14 cellular contexts compared by ENCODE assay signal in genomic region chr5:149172709-149173505, GRCh38. TPM values are rescaled to one million over a fixed set of nuclear protein-coding genes. Genes with fewer than 3 reads are reported as not detected.
DNase-seq lines count a peak whose midpoint lies in the region; ATAC-seq, FAIRE-seq and TF ChIP-seq lines count a peak whose summit lies in the region.
"Had no signal": no experiment of that assay in that cellular context is flagged by ENCODE, and none has a peak within 500 bp of the region (broad histone marks: within the 10 kb centered on the region; RNA-seq: fewer than 3 reads in every experiment).

No MANE protein-coding gene starts in this region.

- BruUV-seq in K562 (replicated peaks; lab: Mats Ljungman, UMichigan), result no TSS peak

- no peaks in the 10 kb centered on the region for H3K9me1 ChIP-seq in K562 (ENCODE audit: control insufficient read depth, insufficient read depth, low read length)

- TF ChIP-seq CTCF in left ventricle myocardium inferior (IDR thresholded peaks at IDR 0.05; ENCODE audit: borderline replicate concordance) (no peak), K562 (IDR thresholded peaks at IDR 0.05 in 2 of 3, conservative IDR thresholded peaks at IDR 0.05 in 1 of 3; ENCODE audit: insufficient read depth in 2 of 3, low read depth in 1 of 3, low read length in 3 of 3) (no peak), right lobe of liver (IDR thresholded peaks at IDR 0.05) (no peak), type B pancreatic cell (conservative IDR thresholded peaks at IDR 0.05) (no peak)

- peak; percentile 44; the same call in 1 of the 3 replicates for ATAC-seq in K562
- ATAC-seq in right lobe of liver, result peak in 3 of 4 donors; percentile 7 to 13 (median 8)

- no peak for TF ChIP-seq RAD21 in K562 (CRISPR knock-in tag; conservative IDR thresholded peaks at IDR 0.05 in 1 of 2, IDR thresholded peaks at IDR 0.05 in 1 of 2)

- no peak overlapping the region for H3K4me2 ChIP-seq in K562 (ENCODE audit: insufficient read depth, low read length)

- POLR2A ChIA-PET in K562 (lab: Yijun Ruan, JAX), result no interaction called here

- H3K27ac Mint-ChIP-seq in type B pancreatic cell, result peak overlapping the region; percentile 3
- H3K27ac Mint-ChIP-seq: memory B cell had no signal

- H3K9me3 ChIP-seq in left ventricle myocardium inferior (replicated peaks) (no peaks in the 10 kb centered on the region), K562 (replicated peaks; ENCODE audit: control insufficient read depth, insufficient read depth, low read depth, low read length) (no peaks in the 10 kb centered on the region), right lobe of liver (no peaks in the 10 kb centered on the region)
- H3K9me3 ChIP-seq: prostate gland, transverse colon had no signal

- H3K27ac ChIP-seq in left ventricle myocardium inferior (replicated peaks), result peak overlapping the region; percentile 90
- no peak overlapping the region for H3K27ac ChIP-seq in K562 (ENCODE audit: extremely low read depth, low read depth, low read length)
- no peak overlapping the region for H3K27ac ChIP-seq in right lobe of liver
- H3K27ac ChIP-seq: prostate gland had no signal

- no peaks in the 10 kb centered on the region for H4K20me1 ChIP-seq in K562 (replicated peaks; ENCODE audit: control insufficient read depth, insufficient read depth, low read length)

- peaks cover 24% of the 10 kb centered on the region for H3K27me3 Mint-ChIP-seq in type B pancreatic cell

- no peak overlapping the region for H3K4me3 Mint-ChIP-seq in type B pancreatic cell
- H3K4me3 Mint-ChIP-seq: memory B cell had no signal

- H3K4me3 ChIP-seq in left ventricle myocardium inferior (no peak overlapping the region), K562 (no peak overlapping the region), right lobe of liver (no peak overlapping the region)
- H3K4me3 ChIP-seq: prostate gland, transverse colon had no signal

- H3K79me2 ChIP-seq in K562 (ENCODE audit: control insufficient read depth, insufficient read depth, low read length), result no peaks in the 10 kb centered on the region

- H3K4me1 Mint-ChIP-seq in type B pancreatic cell (ENCODE audit: unreplicated experiment), result peaks cover 9% of the 10 kb centered on the region
- H3K4me1 Mint-ChIP-seq: memory B cell had no signal

- H3K9ac ChIP-seq in K562 (ENCODE audit: insufficient read depth in 1 of 2, low read depth in 2 of 2, low read length in 2 of 2), result no peak overlapping the region

- H2AFZ ChIP-seq in K562 (ENCODE audit: low read depth, low read length), result no peak overlapping the region

- CTCF ChIA-PET in K562 (lab: Yijun Ruan, JAX; ENCODE audit: low intra/inter-chr PET ratio), result no interaction called here

- TF ChIP-seq POLR2A in K562 (conservative IDR thresholded peaks at IDR 0.05), result no peak
- TF ChIP-seq POLR2A in right lobe of liver (IDR thresholded peaks at IDR 0.05), result no peak

- no peaks in the 10 kb centered on the region for H3K36me3 Mint-ChIP-seq in type B pancreatic cell
- H3K36me3 Mint-ChIP-seq: memory B cell had no signal

- 10% methylated on average over 6 of the region's 6 CpGs for WGBS in K562 (ENCODE audit: insufficient coverage, low coverage, missing lambda C conversion rate)
- 88% methylated on average over 2 of the region's 6 CpGs for WGBS in right lobe of liver (ENCODE audit: insufficient coverage, low coverage, low lambda C conversion rate, missing lambda C conversion rate)

- no peaks in the 10 kb centered on the region for H3K9me3 Mint-ChIP-seq in type B pancreatic cell
- H3K9me3 Mint-ChIP-seq: memory B cell had no signal

- FAIRE-seq in K562 (lab: Jason Lieb, UNC) (no peak), HTR-8/SVneo (lab: Jason Lieb, UNC) (no peak)

- H3K4me1 ChIP-seq in left ventricle myocardium inferior (peaks cover 86% of the 10 kb centered on the region), K562 (replicated peaks in 1 of 2; ENCODE audit: control insufficient read depth in 2 of 2, insufficient read depth in 2 of 2, low read length in 2 of 2) (no peaks in the 10 kb centered on the region), right lobe of liver (peaks cover 0 to 27% (median 3%) of the 10 kb centered on the region in 4 donors)
- H3K4me1 ChIP-seq: prostate gland, transverse colon had no signal

- H3K27me3 ChIP-seq in left ventricle myocardium inferior (ENCODE audit: low read depth) (no peaks in the 10 kb centered on the region), K562 (ENCODE audit: control insufficient read depth in 2 of 2, insufficient read depth in 2 of 2, low read length in 2 of 2) (peaks cover 4 to 36% of the 10 kb centered on the region in 2 experiments; a peak in 4 of 5 replicates), right lobe of liver (no peaks in the 10 kb centered on the region)
- H3K27me3 ChIP-seq: transverse colon had no signal

- intact Hi-C loops in left ventricle myocardium inferior (cut with micrococcal nuclease), result no loop called here
- intact Hi-C loops in cardiac septum (cut with DNase I), result no loop called here
- intact Hi-C loops in K562 (cut with micrococcal nuclease), result no loop called here
- intact Hi-C loops in right lobe of liver (cut with DNase I), result no loop called here

- TF ChIP-seq EP300 in K562 (IDR thresholded peaks at IDR 0.05; ENCODE audit: low read length), result no peak

- DNase-seq in left ventricle myocardium inferior, result no peak
- no peak for DNase-seq in cardiac septum (ENCODE audit: low spot score)
- DNase-seq in K562 (ENCODE audit: extremely low read depth in 1 of 4, low spot score in 3 of 4), result no peak
- no peak for DNase-seq in right lobe of liver
- DNase-seq in type B pancreatic cell (ENCODE audit: extremely low spot score, unreplicated experiment), result no peak
- no peak for DNase-seq in HTR-8/SVneo (ENCODE audit: insufficient read length, low spot score)
- DNase-seq in GM19238 (ENCODE audit: insufficient read length, low spot score), result no peak
- no peak for DNase-seq in medulla oblongata (ENCODE audit: extremely low spot score)
- DNase-seq: DMS79, NCI-H1092 treated with DMSO at 0.1 percent for 48 hours, NCI-H510A, transverse colon had no signal

- in situ Hi-C loops in K562 (cut with MboI), result no loop called here

- H3K36me3 ChIP-seq in left ventricle myocardium inferior (no peaks in the 10 kb centered on the region), K562 (ENCODE audit: control insufficient read depth, insufficient read depth, low read length) (no peaks in the 10 kb centered on the region), right lobe of liver (peaks cover 0 to 8% (median 0%) of the 10 kb centered on the region in 4 donors)
- H3K36me3 ChIP-seq: prostate gland, transverse colon had no signal

TF ChIP-seq in K562, 482 proteins besides CTCF, POLR2A, EP300 and RAD21:
- TF ChIP-seq HBP1 (CRISPR knock-in tag; IDR thresholded peaks at IDR 0.05) (peak; percentile 79; the same call in 1 of the 2 replicates), ZNF696 (CRISPR knock-in tag; conservative IDR thresholded peaks at IDR 0.05) (no peak), IRF2 (CRISPR knock-in tag; IDR thresholded peaks at IDR 0.05) (no peak)
TF ChIP-seq in K562: peak in this region for 1.

RNA-seq across cellular contexts. Expression of gene ABLIM3, which starts 31.6 kb away (rescaled TPM):
- total RNA-seq in left ventricle myocardium inferior (122 TPM), cardiac septum (118 TPM), K562 (2014; rRNA removed) (0.08 and 0.14 TPM in 2 replicates), K562 (2014; rRNA removed; fragmentation: Illumina TruSeq; extraction: Trizol) (0.11 and 0.13 TPM in 2 replicates), K562 (2015; rRNA removed; fragmentation: Illumina TruSeq; extraction: Trizol) (0.04 and 0.08 TPM in 2 replicates), K562 (2021) (0.34 and 0.38 TPM in 2 replicates), right lobe of liver (100 to 1,000 TPM in 4 of 6 experiments, 10 to 100 TPM in 2; 85.8 to 180 (median 125) TPM), type B pancreatic cell (ENCODE audit: low replicate concordance) (7.8 and 8.0 TPM in 2 replicates)
- total RNA-seq in K562 (2011; cell fraction: chromatin; rRNA removed; ENCODE audit: low replicate concordance), result 0.44 and 0.48 TPM in 2 replicates
- total RNA-seq in K562 (2011; cell fraction: nucleolus; rRNA removed), result 0.26 and 0.50 TPM in 2 replicates
- total RNA-seq in K562 (2011; cell fraction: nucleoplasm; rRNA removed), result 0.23 and 0.29 TPM in 2 replicates
- polyA plus RNA-seq in K562 (2011; rRNA removed) (0.03 TPM in 2 replicates), K562 (2014; fragmentation: Illumina TruSeq; extraction: Trizol) (0.19 and 0.26 TPM in 2 replicates), K562 (2014; fragmentation: Nextera tagmentation; extraction: Ambion mirVana) (under 1 TPM; 0.08 to 0.10 TPM), K562 (2014; rRNA removed) (0.15 and 0.22 TPM in 2 replicates)
- 0.07 TPM in 1 of 2 replicates, not detected in the other for polyA plus RNA-seq in K562 (2011; cell fraction: cytosol; rRNA removed)
- 0.10 TPM in 1 of 2 replicates, not detected in the other for polyA plus RNA-seq in K562 (2011; cell fraction: nucleus; rRNA removed)
- polyA plus RNA-seq in K562 (2012), result 0.46 and 7.8 TPM in 2 replicates
- 0.11 TPM in 1 of 2 replicates, not detected in the other for polyA minus RNA-seq in K562 (2011; rRNA and poly(A)+ RNA removed)
- polyA minus RNA-seq in K562 (2011; cell fraction: cytosol; rRNA and poly(A)+ RNA removed), result not detected in 2 replicates
- polyA minus RNA-seq in K562 (2011; cell fraction: nucleus; rRNA and poly(A)+ RNA removed), result not detected in 2 replicates
